ENCODE assay signal across 12 cellular contexts in the genomic region with DNA sequence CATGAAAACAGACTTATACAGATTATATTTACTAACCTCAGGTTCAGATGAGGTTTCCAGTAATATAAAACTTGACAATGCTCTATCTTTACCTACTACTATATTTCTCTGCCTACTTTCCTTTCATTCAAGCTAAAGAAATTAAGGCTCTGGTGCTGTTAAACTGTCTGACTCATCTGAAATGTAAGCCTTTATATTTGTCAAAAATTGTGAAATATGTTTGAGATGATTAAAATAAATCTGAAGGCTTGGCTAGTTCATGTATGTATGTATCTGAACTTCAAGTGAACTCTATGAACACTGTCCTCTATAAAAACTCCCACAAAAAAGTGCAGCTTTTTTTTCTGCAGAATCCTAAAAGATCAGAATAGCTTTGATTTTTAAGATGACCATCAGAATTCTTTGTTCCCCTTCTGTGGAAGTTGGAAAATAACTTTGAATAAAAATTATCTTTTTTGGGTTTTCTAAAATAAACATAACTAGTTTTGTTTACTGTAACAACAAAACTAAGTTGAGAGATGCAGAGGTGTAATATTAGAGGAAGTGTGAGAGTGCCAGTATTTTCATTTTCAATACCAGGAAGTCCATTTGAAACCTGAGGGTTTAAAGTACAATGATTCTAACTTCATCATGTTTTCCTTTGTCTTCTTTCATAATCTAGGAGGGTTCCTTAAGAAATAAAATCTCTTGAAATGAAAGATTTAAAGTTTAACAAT. TPM values are rescaled to one million over a fixed set of nuclear protein-coding genes. Genes with fewer than 3 reads are reported as not detected.
A peak's percentile ranks its signal among the peaks of the same experiment; 100 is the strongest.
DNase-seq lines count a peak whose midpoint lies in the region; ATAC-seq, FAIRE-seq and TF ChIP-seq lines count a peak whose summit lies in the region.
"Had no signal": no experiment of that assay in that cellular context is flagged by ENCODE, and none has a peak within 500 bp of the region (broad histone marks: within the 10 kb centered on the region; RNA-seq: fewer than 3 reads in every experiment).

No MANE protein-coding gene starts in this region.

- TF ChIP-seq POLR2A in GM12892 (IDR thresholded peaks at IDR 0.05; ENCODE audit: low read depth, low read length) = no peak
- TF ChIP-seq POLR2A in prostate gland (IDR thresholded peaks at IDR 0.05) = no peak

- no peaks in the 10 kb centered on the region for H3K9me3 ChIP-seq in prostate gland

- peak; percentile 76 for ATAC-seq in GM21423 (IDR thresholded peaks at IDR 0.05; ENCODE audit: unreplicated experiment)
- ATAC-seq in HG03520 (IDR thresholded peaks at IDR 0.05; ENCODE audit: unreplicated experiment) = peak; percentile 56
- no peak for ATAC-seq in Right ventricle myocardium inferior

- no peak for TF ChIP-seq CTCF in epithelial cell of esophagus (IDR thresholded peaks at IDR 0.05; ENCODE audit: insufficient read depth, low read depth, low read length, missing control alignments)
- no peak for TF ChIP-seq CTCF in prostate gland (IDR thresholded peaks at IDR 0.05)

- no peaks in the 10 kb centered on the region for H3K36me3 ChIP-seq in prostate gland

- FAIRE-seq in GM12892 (lab: Jason Lieb, UNC) = peak; percentile 86

- H3K4me3 ChIP-seq in epithelial cell of esophagus (ENCODE audit: low read length) (no peak overlapping the region), prostate gland (no peak overlapping the region)

- intact Hi-C loops in prostate gland (cut with DNase I) = no loop called here
- intact Hi-C loops in Right ventricle myocardium inferior (cut with DNase I) = no loop called here

- no peak for DNase-seq in GM12892 (ENCODE audit: insufficient read length)
- peak; percentile 63 for DNase-seq in epithelial cell of esophagus (ENCODE audit: low read depth)
- no peak for DNase-seq in prostate gland (ENCODE audit: low spot score)
- no peak for DNase-seq in NCI-H2171 (lab: John Stamatoyannopoulos, UW)
- DNase-seq in NCI-H2227 (lab: John Stamatoyannopoulos, UW; ENCODE audit: unreplicated experiment) = no peak
- no peak for DNase-seq in Right ventricle myocardium inferior (ENCODE audit: missing footprints)
- DNase-seq: activated CD4-positive, alpha-beta T cell treated with anti-CD3 and anti-CD28 coated beads, Interleukin-2, amount 50 U/mL, for 48 hours; NCI-H524; nucleus accumbens; stimulated activated CD4-positive, alpha-beta T cell treated with anti-CD3 and anti-CD28 coated beads, Interleukin-1b, Interleukin-23, amount 100 ng/mL, for 48 hours had no signal

- no peak overlapping the region for H3K27ac ChIP-seq in prostate gland

- H3K27me3 ChIP-seq in prostate gland (replicated peaks; ENCODE audit: insufficient read depth) = no peaks in the 10 kb centered on the region

- H3K4me1 ChIP-seq in prostate gland (replicated peaks) = peaks cover 6% of the 10 kb centered on the region

RNA-seq across cellular contexts. Expression of a gene that starts 42.2 kb away (rescaled TPM):
- polyA plus RNA-seq in GM12892 (2012; ENCODE audit: missing spikeins) = 3.3 TPM
- total RNA-seq in prostate gland = 1 to 10 TPM; 8.0 to 8.3 TPM
- 0.16 TPM for total RNA-seq in Right ventricle myocardium inferior
